ENCODE assay signal across 22 cellular contexts in genomic region chr5:110832683-110833082, GRCh38.
DNase-seq lines count a peak whose midpoint lies in the region; ATAC-seq, FAIRE-seq and TF ChIP-seq lines count a peak whose summit lies in the region.
"Had no signal": no experiment of that assay in that cellular context is flagged by ENCODE, and none has a peak within 500 bp of the region (broad histone marks: within the 10 kb centered on the region; RNA-seq: fewer than 3 reads in every experiment).

No MANE protein-coding gene starts in this region.

- FAIRE-seq in GM19239 (lab: Jason Lieb, UNC) = no peak
- FAIRE-seq: D721Med, G401.6, H1, RCC 7860 had no signal

- peak overlapping the region; percentile 53 for H3K27ac ChIP-seq in OCI-LY3 (ENCODE audit: low read length)

- H3K4me3 ChIP-seq in OCI-LY3 (ENCODE audit: low read length) = peak overlapping the region; percentile 35

- H3K9ac ChIP-seq in OCI-LY3 (ENCODE audit: low read length) = peak overlapping the region; percentile 3; the same call in 1 of the 2 replicates

- no peaks in the 10 kb centered on the region for H4K20me1 ChIP-seq in OCI-LY3 (ENCODE audit: insufficient read depth, low read length)

- no peaks in the 10 kb centered on the region for H3K27me3 ChIP-seq in OCI-LY3 (ENCODE audit: low read depth, low read length)

- peaks cover 15% of the 10 kb centered on the region for H3K4me1 ChIP-seq in OCI-LY3 (ENCODE audit: low read length)

- DNase-seq in AML-193 (lab: John Stamatoyannopoulos, UW) (no peak), GM19239 (ENCODE audit: insufficient read length, low spot score) (no peak), NCI-H524 treated with DMSO at 0.1 percent for 48 hours (lab: John Stamatoyannopoulos, UW) (no peak)
- DNase-seq: ACHN; CD8-positive, alpha-beta T cell; DMS79 treated with DMSO at 0.1 percent for 48 hours; HFFc6; NCI-H1436 treated with DMSO at 0.1 percent for 48 hours; NCI-H2081 treated with DMSO at 0.1 percent for 48 hours; NCI-H2227 treated with DMSO at 0.1 percent for 48 hours; NCI-H526 treated with DMSO at 0.1 percent for 48 hours; SHP77 treated with DMSO at 0.1 percent for 48 hours; T-helper 2 cell had no signal

- H3K36me3 ChIP-seq in OCI-LY3 (replicated peaks; ENCODE audit: low read depth, low read length) = no peaks in the 10 kb centered on the region

- H2AFZ ChIP-seq in OCI-LY3 (ENCODE audit: low read depth, low read length) = peak overlapping the region; percentile 4; the same call in 1 of the 2 replicates

- H3K9me3 ChIP-seq in OCI-LY3 (ENCODE audit: insufficient read depth, low read length) = no peaks in the 10 kb centered on the region

- ATAC-seq in GM18858 (IDR thresholded peaks at IDR 0.05; ENCODE audit: unreplicated experiment) = peak; percentile 66
- peak; percentile 68 for ATAC-seq in GM19463 (IDR thresholded peaks at IDR 0.05; ENCODE audit: unreplicated experiment)
- peak; percentile 49 for ATAC-seq in HG03354 (IDR thresholded peaks at IDR 0.05; ENCODE audit: poor library complexity, severe bottlenecking, unreplicated experiment)
- no peak for ATAC-seq in GM21423 (IDR thresholded peaks at IDR 0.05; ENCODE audit: unreplicated experiment)
- ATAC-seq: CD8-positive, alpha-beta T cell had no signal

- TF ChIP-seq CTCF in OCI-LY3 (IDR thresholded peaks at IDR 0.05; ENCODE audit: low read depth, low read length) = no peak

- H3K4me2 ChIP-seq in OCI-LY3 (ENCODE audit: low read length) = peak overlapping the region; percentile 59

- H3K79me2 ChIP-seq in OCI-LY3 (ENCODE audit: low read length) = no peaks in the 10 kb centered on the region
